Comparison of ENCODE assay signal across 9 cellular contexts in the genomic region with DNA sequence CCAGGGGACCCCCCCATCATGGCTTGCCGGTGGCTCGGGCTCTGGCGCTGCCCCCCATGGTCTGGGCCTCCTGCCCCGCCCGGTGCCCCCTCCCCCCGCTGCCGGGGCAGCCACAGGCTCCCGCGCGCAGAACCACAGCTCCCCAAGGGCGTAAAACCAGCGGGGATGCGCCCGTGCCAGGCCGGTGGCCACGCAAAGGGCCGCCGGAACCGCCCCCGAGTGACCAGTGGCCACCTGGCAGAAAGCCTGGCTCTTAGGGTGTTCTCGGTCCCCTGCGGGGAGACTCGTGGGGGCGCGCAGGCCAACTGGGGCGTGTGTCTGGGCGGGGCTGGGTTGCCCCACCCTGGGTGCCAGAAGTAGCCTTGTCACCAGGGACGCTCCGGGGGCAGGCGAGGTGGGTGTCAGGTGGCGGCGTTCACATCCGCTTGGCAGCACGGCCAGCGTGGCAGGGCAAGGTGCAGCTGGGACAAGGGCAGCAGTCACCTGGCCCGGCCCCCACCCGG. TPM values are rescaled to one million over a fixed set of nuclear protein-coding genes. Genes with fewer than 3 reads are reported as not detected.
DNase-seq lines count a peak whose midpoint lies in the region; ATAC-seq and TF ChIP-seq lines count a peak whose summit lies in the region.
"Had no signal": no experiment of that assay in that cellular context is flagged by ENCODE, and none has a peak within 500 bp of the region (broad histone marks: within the 10 kb centered on the region; RNA-seq: fewer than 3 reads in every experiment).

No MANE protein-coding gene starts in this region.

- H3K27ac ChIP-seq in IMR-90 (ENCODE audit: insufficient read depth, low read length) (no peak overlapping the region), neural progenitor cell (no peak overlapping the region)
- H3K27ac ChIP-seq in effector memory CD4-positive, alpha-beta T cell (ENCODE audit: insufficient read depth, low read length, poor library complexity, severe bottlenecking): no peak overlapping the region

- H3K9ac ChIP-seq in IMR-90 (ENCODE audit: low read depth, low read length) (no peak overlapping the region), neural progenitor cell (no peak overlapping the region)

- intact Hi-C loops in IMR-90 (cut with micrococcal nuclease): no loop called here

- peaks cover 13% of the 10 kb centered on the region for H3K4me1 Mint-ChIP-seq in neural progenitor cell

- H3K4me2 ChIP-seq in IMR-90 (ENCODE audit: low read depth, low read length) (no peak overlapping the region; the same call in 1 of the 2 replicates), neural progenitor cell (peak overlapping the region; percentile 85)

- no peaks in the 10 kb centered on the region for H3K36me3 Mint-ChIP-seq in neural progenitor cell

- no peak overlapping the region for H2AK9ac ChIP-seq in IMR-90 (replicated peaks; ENCODE audit: low read depth, low read length, poor library complexity)

- no peaks in the 10 kb centered on the region for H3K9me3 Mint-ChIP-seq in neural progenitor cell

- ATAC-seq in IMR-90 (ENCODE audit: low read depth): no peak

- no peak overlapping the region for H3K14ac ChIP-seq in IMR-90 (replicated peaks; ENCODE audit: low read depth, low read length)

- in situ Hi-C loops in IMR-90 (cut with MboI; ENCODE audit: low sequenced_read_pairs): no loop called here

- no peak overlapping the region for H3K23ac ChIP-seq in IMR-90 (ENCODE audit: low read depth, low read length)

- CTCF ChIA-PET in IMR-90 (lab: Yijun Ruan, JAX): no interaction called here

- TF ChIP-seq RAD21 in IMR-90 (IDR thresholded peaks at IDR 0.05; ENCODE audit: low read length): no peak

- TF ChIP-seq POLR2A in IMR-90 (IDR thresholded peaks at IDR 0.05; ENCODE audit: low read depth, low read length): no peak

- no peak overlapping the region for H4K5ac ChIP-seq in IMR-90 (ENCODE audit: low read depth, low read length)

- no peak overlapping the region for H2BK120ac ChIP-seq in IMR-90 (ENCODE audit: low read depth, low read length)

- H3K4me1 ChIP-seq in IMR-90 (ENCODE audit: control insufficient read depth, insufficient read depth, low read length): peaks cover 4% of the 10 kb centered on the region
- peaks cover 14% of the 10 kb centered on the region for H3K4me1 ChIP-seq in effector memory CD4-positive, alpha-beta T cell (ENCODE audit: control insufficient read depth, insufficient read depth, low read length, poor library complexity, severe bottlenecking)
- peaks cover 30% of the 10 kb centered on the region for H3K4me1 ChIP-seq in neural progenitor cell

- H3F3A ChIP-seq in neural progenitor cell (ENCODE audit: low read depth): peaks cover 17% of the 10 kb centered on the region

- DNase-seq in DMS153 (lab: John Stamatoyannopoulos, UW) (peak; percentile 20), IMR-90 (no peak), neural progenitor cell (ENCODE audit: low spot score) (no peak), DMS114 treated with DMSO at 0.1 percent for 48 hours (lab: John Stamatoyannopoulos, UW; ENCODE audit: unreplicated experiment) (no peak), NK-92 (lab: John Stamatoyannopoulos, UW; ENCODE audit: unreplicated experiment) (no peak), SKM-1 treated with dmso at 0.1 percent for 144 hours (lab: John Stamatoyannopoulos, UW; ENCODE audit: unreplicated experiment) (no peak), 8988T (no peak)
- DNase-seq in effector memory CD4-positive, alpha-beta T cell: no peak
- DNase-seq: NCI-H1694 treated with DMSO at 0.1 percent for 48 hours had no signal

- H2BK15ac ChIP-seq in IMR-90 (ENCODE audit: low read depth, low read length): no peak overlapping the region

- H3K9me1 ChIP-seq in IMR-90 (ENCODE audit: insufficient read depth, low read length): no peaks in the 10 kb centered on the region

- 30% methylated on average over 19 of the region's 37 CpGs; no CpG with 5 or more reads in 1 of the 2 experiments for WGBS in IMR-90 (ENCODE audit: extremely low coverage in 2 of 2, insufficient read length in 1 of 2), 2 experiments

- H4K91ac ChIP-seq in IMR-90 (ENCODE audit: insufficient read depth, low read depth, low read length): no peak overlapping the region

- TF ChIP-seq CTCF in IMR-90 (conservative IDR thresholded peaks at IDR 0.05; ENCODE audit: low read depth, low read length) (no peak), neural progenitor cell (IDR thresholded peaks at IDR 0.05) (no peak)

- H4K8ac ChIP-seq in IMR-90 (ENCODE audit: low read depth in 2 of 2, low read length in 2 of 2): no peak overlapping the region; a peak in 1 of 4 replicates

- no TSS peak for BruUV-seq in IMR-90 (replicated peaks; lab: Mats Ljungman, UMichigan)

- H3K79me1 ChIP-seq in IMR-90 (ENCODE audit: low read depth in 1 of 2, low read length in 2 of 2): peaks cover 18 to 26% of the 10 kb centered on the region in 2 experiments

- H2AFZ ChIP-seq in IMR-90 (replicated peaks; ENCODE audit: low read length, poor library complexity): peak overlapping the region; percentile 69
- H2AFZ ChIP-seq in neural progenitor cell (replicated peaks): no peak overlapping the region

- no peak overlapping the region for H3K18ac ChIP-seq in IMR-90 (ENCODE audit: low read depth, low read length)

- H3K27ac Mint-ChIP-seq in neural progenitor cell: no peak overlapping the region

- H3K56ac ChIP-seq in IMR-90 (ENCODE audit: extremely low read depth, insufficient read depth, low read length): no peak overlapping the region

- H4K20me1 ChIP-seq in IMR-90 (ENCODE audit: insufficient read depth, low read length): peaks cover 8% of the 10 kb centered on the region; the same call in 1 of the 2 replicates
- H4K20me1 ChIP-seq in neural progenitor cell (ENCODE audit: low read depth): peaks cover 13% of the 10 kb centered on the region

- no peaks in the 10 kb centered on the region for H3K36me3 ChIP-seq in IMR-90 (ENCODE audit: control insufficient read depth, insufficient read depth, low read length)
- H3K36me3 ChIP-seq in effector memory CD4-positive, alpha-beta T cell (ENCODE audit: control insufficient read depth, insufficient read depth, low read length): no peaks in the 10 kb centered on the region
- no peaks in the 10 kb centered on the region for H3K36me3 ChIP-seq in neural progenitor cell

- dilution Hi-C loops in IMR-90 (cut with HindIII; ENCODE audit: low sequenced_read_pairs, unreplicated experiment): no loop called here

- peaks cover 8% of the 10 kb centered on the region for H3K27me3 Mint-ChIP-seq in neural progenitor cell (ENCODE audit: insufficient read depth, low read depth)

- H3K9me3 ChIP-seq in IMR-90 (ENCODE audit: control insufficient read depth, insufficient read depth, low read length) (no peaks in the 10 kb centered on the region), neural progenitor cell (ENCODE audit: low read depth) (no peaks in the 10 kb centered on the region)
- H3K9me3 ChIP-seq in effector memory CD4-positive, alpha-beta T cell (ENCODE audit: control insufficient read depth, low read length): no peaks in the 10 kb centered on the region

- H3K4ac ChIP-seq in IMR-90 (ENCODE audit: low read depth, low read length): no peak overlapping the region; the same call in 1 of the 2 replicates

- POLR2A ChIA-PET in IMR-90 (lab: Charles Lee; ENCODE audit: unreplicated experiment): no interaction called here

- no peaks in the 10 kb centered on the region for H3K79me2 ChIP-seq in neural progenitor cell (ENCODE audit: low read depth)

- H2AK5ac ChIP-seq in IMR-90 (ENCODE audit: low read depth, low read length): no peak overlapping the region

- no peaks in the 10 kb centered on the region; the same call in 1 of the 2 replicates for H3K27me3 ChIP-seq in IMR-90 (ENCODE audit: control insufficient read depth, insufficient read depth, low read length)
- H3K27me3 ChIP-seq in effector memory CD4-positive, alpha-beta T cell (replicated peaks; ENCODE audit: control insufficient read depth, insufficient read depth, low read length, poor library complexity, severe bottlenecking): no peaks in the 10 kb centered on the region
- H3K27me3 ChIP-seq in neural progenitor cell: peaks cover 52% of the 10 kb centered on the region

- H3K4me3 ChIP-seq in IMR-90 (ENCODE audit: insufficient read depth, low read depth, low read length) (no peak overlapping the region), neural progenitor cell (peak overlapping the region; percentile 57)
- peak overlapping the region; percentile 74 for H3K4me3 ChIP-seq in effector memory CD4-positive, alpha-beta T cell (ENCODE audit: insufficient read depth, low read depth, low read length, poor library complexity, severe bottlenecking)

- H3K4me3 Mint-ChIP-seq in neural progenitor cell: peak overlapping the region; percentile 81

- no peak overlapping the region for H2BK20ac ChIP-seq in IMR-90 (ENCODE audit: low read depth, low read length)

- H2BK5ac ChIP-seq in IMR-90 (ENCODE audit: low read depth, low read length, poor library complexity, severe bottlenecking): no peak overlapping the region

TF ChIP-seq in IMR-90, 13 proteins besides CTCF, POLR2A, EP300 and RAD21:
- TF ChIP-seq MAZ (IDR thresholded peaks at IDR 0.05; ENCODE audit: borderline replicate concordance, low read depth, low read length) (no peak), MXI1 (IDR thresholded peaks at IDR 0.05; ENCODE audit: borderline replicate concordance, low read depth, low read length) (no peak), RCOR1 (IDR thresholded peaks at IDR 0.05; ENCODE audit: insufficient replicate concordance, low read length) (no peak)

RNA-seq across cellular contexts. Expression of a gene that starts 0.5 kb away (rescaled TPM):
- total RNA-seq in IMR-90 (2012; rRNA removed): 16.1 and 18.9 TPM in 2 replicates
- 37.2 and 39.5 TPM in 2 replicates for polyA plus RNA-seq in IMR-90 (2012; rRNA removed)
- 22.2 and 63.1 TPM in 2 replicates for polyA plus RNA-seq in IMR-90 (2012; cell fraction: cytosol; rRNA removed)
- polyA plus RNA-seq in IMR-90 (2012; cell fraction: nucleus; rRNA removed; ENCODE audit: low replicate concordance): 54.0 and 103 TPM in 2 replicates
- 2.4 and 3.4 TPM in 2 replicates for total RNA-seq in neural progenitor cell (ENCODE audit: low replicate concordance)

RNA-seq across cellular contexts. Expression of a gene that starts 24.6 kb away (rescaled TPM):
- 3.1 and 3.4 TPM in 2 replicates for total RNA-seq in IMR-90 (2012; rRNA removed)
- polyA plus RNA-seq in IMR-90 (2012; rRNA removed): 7.1 and 8.5 TPM in 2 replicates
- 7.2 and 17.0 TPM in 2 replicates for polyA plus RNA-seq in IMR-90 (2012; cell fraction: cytosol; rRNA removed)
- 9.5 and 25.7 TPM in 2 replicates for polyA plus RNA-seq in IMR-90 (2012; cell fraction: nucleus; rRNA removed; ENCODE audit: low replicate concordance)
- total RNA-seq in neural progenitor cell (ENCODE audit: low replicate concordance): 11.8 and 52.8 TPM in 2 replicates

RNA-seq across cellular contexts. Expression of a gene that starts 25.1 kb away (rescaled TPM):
- total RNA-seq in IMR-90 (2012; rRNA removed) (1.4 and 2.2 TPM in 2 replicates), neural progenitor cell (ENCODE audit: low replicate concordance) (16.5 and 47.4 TPM in 2 replicates)
- 10.4 and 16.4 TPM in 2 replicates for polyA plus RNA-seq in IMR-90 (2012; rRNA removed)
- polyA plus RNA-seq in IMR-90 (2012; cell fraction: cytosol; rRNA removed): 9.6 and 22.1 TPM in 2 replicates
- polyA plus RNA-seq in IMR-90 (2012; cell fraction: nucleus; rRNA removed; ENCODE audit: low replicate concordance): 7.1 and 18.2 TPM in 2 replicates

RNA-seq across cellular contexts. Expression of a gene that starts 55.0 kb away (rescaled TPM):
- not detected in 2 replicates for total RNA-seq in IMR-90 (2012; rRNA removed)
- not detected in 2 replicates for polyA plus RNA-seq in IMR-90 (2012; rRNA removed)
- 0.03 TPM in 1 of 2 replicates, not detected in the other for polyA plus RNA-seq in IMR-90 (2012; cell fraction: cytosol; rRNA removed)
- not detected in 2 replicates for polyA plus RNA-seq in IMR-90 (2012; cell fraction: nucleus; rRNA removed; ENCODE audit: low replicate concordance)
- not detected in 2 replicates for total RNA-seq in neural progenitor cell (ENCODE audit: low replicate concordance)
